27 cellular contexts compared by ENCODE assay signal in the genomic region with DNA sequence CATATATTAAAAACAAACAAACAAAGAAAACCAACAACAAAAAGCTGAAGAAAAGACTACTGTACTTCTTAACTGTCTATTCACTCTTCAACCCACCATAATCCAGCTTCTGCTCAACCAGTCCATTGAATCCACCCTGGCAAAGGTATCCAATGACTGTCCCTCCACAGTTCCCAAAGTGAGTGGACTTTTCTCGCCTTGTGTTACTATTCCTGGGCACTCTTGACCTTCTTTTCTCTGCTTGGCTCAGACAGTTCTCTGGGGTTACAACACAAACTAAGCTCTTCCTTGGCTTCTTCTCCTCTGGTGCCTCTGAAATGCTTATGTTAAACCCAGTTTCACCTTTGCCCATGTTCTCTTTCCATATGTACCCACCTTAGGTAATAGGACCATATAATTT.
DNase-seq lines count a peak whose midpoint lies in the region; ATAC-seq, FAIRE-seq and TF ChIP-seq lines count a peak whose summit lies in the region.
"Had no signal": no experiment of that assay in that cellular context is flagged by ENCODE, and none has a peak within 500 bp of the region (broad histone marks: within the 10 kb centered on the region; RNA-seq: fewer than 3 reads in every experiment).

No MANE protein-coding gene starts in this region.

- H3K36me3 ChIP-seq in left ventricle myocardium inferior (no peaks in the 10 kb centered on the region), K562 (ENCODE audit: control insufficient read depth, insufficient read depth, low read length) (no peaks in the 10 kb centered on the region), mucosa of descending colon (ENCODE audit: low read depth) (no peaks in the 10 kb centered on the region)
- H3K36me3 ChIP-seq in CD4-positive, CD25-positive, alpha-beta regulatory T cell (ENCODE audit: control insufficient read depth, insufficient read depth, low read length): peaks cover 2% of the 10 kb centered on the region
- H3K36me3 ChIP-seq: BE2C had no signal

- no peak overlapping the region for H3K4me2 ChIP-seq in K562 (ENCODE audit: insufficient read depth, low read length)
- H3K4me2 ChIP-seq: A549, BLaER1 had no signal

- no peak for TF ChIP-seq POLR2A in K562 (conservative IDR thresholded peaks at IDR 0.05)

- H3K4me1 ChIP-seq in left ventricle myocardium inferior: peaks cover 22% of the 10 kb centered on the region
- peaks cover 8% of the 10 kb centered on the region for H3K4me1 ChIP-seq in CD4-positive, CD25-positive, alpha-beta regulatory T cell (ENCODE audit: control insufficient read depth, insufficient read depth, low read length, poor library complexity, severe bottlenecking)
- no peaks in the 10 kb centered on the region for H3K4me1 ChIP-seq in K562 (replicated peaks in 1 of 2; ENCODE audit: control insufficient read depth in 2 of 2, insufficient read depth in 2 of 2, low read length in 2 of 2)
- no peaks in the 10 kb centered on the region for H3K4me1 ChIP-seq in mucosa of descending colon (ENCODE audit: low read depth)
- H3K4me1 ChIP-seq: A549, BE2C, BLaER1 had no signal

- H3K27ac ChIP-seq in left ventricle myocardium inferior (replicated peaks) (no peak overlapping the region), K562 (ENCODE audit: extremely low read depth, low read depth, low read length) (no peak overlapping the region)
- H3K27ac ChIP-seq in CD4-positive, CD25-positive, alpha-beta regulatory T cell (ENCODE audit: insufficient read depth, low read length, poor library complexity, severe bottlenecking): no peak overlapping the region
- H3K27ac ChIP-seq: 22Rv1, A549, BLaER1 had no signal

- CTCF ChIA-PET in K562 (lab: Yijun Ruan, JAX; ENCODE audit: low intra/inter-chr PET ratio): no interaction called here

- no peak for FAIRE-seq in K562 (lab: Jason Lieb, UNC)
- FAIRE-seq: GM12878, GM12892, GM18507 had no signal

- no peak overlapping the region for H3K9ac ChIP-seq in K562 (ENCODE audit: insufficient read depth in 1 of 2, low read depth in 2 of 2, low read length in 2 of 2)
- H3K9ac ChIP-seq: BLaER1 had no signal

- no peak for TF ChIP-seq EP300 in K562 (IDR thresholded peaks at IDR 0.05; ENCODE audit: low read length)

- no peak overlapping the region for H3K4me3 ChIP-seq in left ventricle myocardium inferior
- no peak overlapping the region for H3K4me3 ChIP-seq in CD4-positive, CD25-positive, alpha-beta regulatory T cell (ENCODE audit: low read depth, low read length)
- H3K4me3 ChIP-seq in K562: no peak overlapping the region
- H3K4me3 ChIP-seq in mucosa of descending colon: no peak overlapping the region
- H3K4me3 ChIP-seq: A549, BLaER1, GM12878 had no signal

- TF ChIP-seq CTCF in left ventricle myocardium inferior (IDR thresholded peaks at IDR 0.05; ENCODE audit: borderline replicate concordance): no peak
- TF ChIP-seq CTCF in K562 (IDR thresholded peaks at IDR 0.05 in 2 of 3, conservative IDR thresholded peaks at IDR 0.05 in 1 of 3; ENCODE audit: insufficient read depth in 2 of 3, low read depth in 1 of 3, low read length in 3 of 3): no peak
- no peak for TF ChIP-seq CTCF in mucosa of descending colon (IDR thresholded peaks at IDR 0.05)

- H3K9me3 ChIP-seq in left ventricle myocardium inferior (replicated peaks): no peaks in the 10 kb centered on the region
- no peaks in the 10 kb centered on the region for H3K9me3 ChIP-seq in CD4-positive, CD25-positive, alpha-beta regulatory T cell (ENCODE audit: control insufficient read depth in 2 of 2, low read length in 2 of 2)
- H3K9me3 ChIP-seq in K562 (replicated peaks; ENCODE audit: control insufficient read depth, insufficient read depth, low read depth, low read length): no peaks in the 10 kb centered on the region
- H3K9me3 ChIP-seq in mucosa of descending colon: no peaks in the 10 kb centered on the region
- H3K9me3 ChIP-seq: A549, BE2C, BLaER1 had no signal

- peak; percentile 48 for ATAC-seq in Right ventricle myocardium superior (ENCODE audit: poor library complexity)
- ATAC-seq in CD4-positive, CD25-positive, alpha-beta regulatory T cell (ENCODE audit: low read depth in 2 of 2): no peak
- no peak for ATAC-seq in K562
- ATAC-seq in left colon: peak; percentile 32
- ATAC-seq in mucosa of descending colon: no peak
- ATAC-seq: A549, GM12878 had no signal

- TSS peak; percentile 32 for BruUV-seq in K562 (replicated peaks; lab: Mats Ljungman, UMichigan)

- H2AFZ ChIP-seq in K562 (ENCODE audit: low read depth, low read length): no peak overlapping the region

- no peaks in the 10 kb centered on the region for H3K79me2 ChIP-seq in K562 (ENCODE audit: control insufficient read depth, insufficient read depth, low read length)

- peaks cover 4% of the 10 kb centered on the region for H3K36me3 Mint-ChIP-seq in CD4-positive, CD25-positive, alpha-beta regulatory T cell

- no peak overlapping the region for H3K4me3 Mint-ChIP-seq in CD4-positive, CD25-positive, alpha-beta regulatory T cell
- H3K4me3 Mint-ChIP-seq: CD14-positive monocyte; CD4-positive, alpha-beta T cell; CD8-positive, alpha-beta memory T cell had no signal

- TF ChIP-seq RAD21 in K562 (CRISPR knock-in tag; conservative IDR thresholded peaks at IDR 0.05 in 1 of 2, IDR thresholded peaks at IDR 0.05 in 1 of 2): no peak

- WGBS in K562 (ENCODE audit: insufficient coverage, low coverage, missing lambda C conversion rate): 0% methylated on average over 1 of the region's 1 CpG

- DNase-seq in Right ventricle myocardium superior: no peak
- no peak for DNase-seq in left ventricle myocardium inferior
- no peak for DNase-seq in CD4-positive, CD25-positive, alpha-beta regulatory T cell
- DNase-seq in K562 (ENCODE audit: extremely low read depth in 1 of 4, low spot score in 3 of 4): no peak
- no peak for DNase-seq in left colon
- DNase-seq in mucosa of descending colon: no peak
- DNase-seq in dermis blood vessel endothelial cell: no peak
- no peak for DNase-seq in AG08396 (ENCODE audit: low spot score)
- DNase-seq: BE2C; C1 segment of cervical spinal cord; CD4-positive, alpha-beta T cell; CD8-positive, alpha-beta memory T cell; COR-L47; DMS 273 treated with DMSO at 0.1 percent for 48 hours; DMS153; DMS53; DMS79; DND-41; EL; GDM1 had no signal

- no peaks in the 10 kb centered on the region for H3K27me3 ChIP-seq in left ventricle myocardium inferior (ENCODE audit: low read depth)
- no peaks in the 10 kb centered on the region for H3K27me3 ChIP-seq in CD4-positive, CD25-positive, alpha-beta regulatory T cell (ENCODE audit: control insufficient read depth, insufficient read depth, low read length)
- no peaks in the 10 kb centered on the region for H3K27me3 ChIP-seq in K562 (ENCODE audit: control insufficient read depth in 2 of 2, insufficient read depth in 2 of 2, low read length in 2 of 2)
- H3K27me3 ChIP-seq: BE2C, BLaER1 had no signal

- peaks cover 6 to 12% (median 7%) of the 10 kb centered on the region in 4 donors for H3K4me1 Mint-ChIP-seq in CD4-positive, CD25-positive, alpha-beta regulatory T cell
- H3K4me1 Mint-ChIP-seq: CD14-positive monocyte had no signal

- no peaks in the 10 kb centered on the region for H3K9me3 Mint-ChIP-seq in CD4-positive, CD25-positive, alpha-beta regulatory T cell
- H3K9me3 Mint-ChIP-seq: CD14-positive monocyte; CD4-positive, alpha-beta T cell; CD8-positive, alpha-beta memory T cell had no signal

- H3K27me3 Mint-ChIP-seq in CD4-positive, CD25-positive, alpha-beta regulatory T cell: no peaks in the 10 kb centered on the region
- H3K27me3 Mint-ChIP-seq: CD4-positive, alpha-beta T cell; CD8-positive, alpha-beta memory T cell had no signal

- peak overlapping the region; percentile 0 to 77 (median 16) for H3K27ac Mint-ChIP-seq in CD4-positive, CD25-positive, alpha-beta regulatory T cell
- H3K27ac Mint-ChIP-seq: CD4-positive, alpha-beta T cell had no signal

- intact Hi-C loops in Right ventricle myocardium superior (cut with DNase I): no loop called here
- intact Hi-C loops in left ventricle myocardium inferior (cut with micrococcal nuclease): no loop called here
- intact Hi-C loops in K562 (cut with micrococcal nuclease): no loop called here
- intact Hi-C loops in left colon (cut with DNase I, micrococcal nuclease): no loop called here
- intact Hi-C loops in mucosa of descending colon (cut with DNase I, micrococcal nuclease): no loop called here

- no peaks in the 10 kb centered on the region for H4K20me1 ChIP-seq in K562 (replicated peaks; ENCODE audit: control insufficient read depth, insufficient read depth, low read length)
- H4K20me1 ChIP-seq: BLaER1 had no signal

- H3K9me1 ChIP-seq in K562 (ENCODE audit: control insufficient read depth, insufficient read depth, low read length): no peaks in the 10 kb centered on the region

- in situ Hi-C loops in K562 (cut with MboI): no loop called here

- POLR2A ChIA-PET in K562 (lab: Yijun Ruan, JAX): interaction anchor here (0.7 to 1.8 kb wide), 3 partner anchors 9 to 127 kb away, joined by 3 to 5 read pairs (median 3); no protein-coding TSS in a partner anchor

TF ChIP-seq in K562, 482 proteins besides CTCF, POLR2A, EP300 and RAD21 (continues in another document):
- TF ChIP-seq NFRKB (IDR thresholded peaks at IDR 0.05; ENCODE audit: low read depth) (no peak), HEY1 (CRISPR knock-in tag; IDR thresholded peaks at IDR 0.05; ENCODE audit: borderline replicate concordance) (no peak), E2F3 (CRISPR knock-in tag; IDR thresholded peaks at IDR 0.05) (no peak)
- TF ChIP-seq, protein P1, sequence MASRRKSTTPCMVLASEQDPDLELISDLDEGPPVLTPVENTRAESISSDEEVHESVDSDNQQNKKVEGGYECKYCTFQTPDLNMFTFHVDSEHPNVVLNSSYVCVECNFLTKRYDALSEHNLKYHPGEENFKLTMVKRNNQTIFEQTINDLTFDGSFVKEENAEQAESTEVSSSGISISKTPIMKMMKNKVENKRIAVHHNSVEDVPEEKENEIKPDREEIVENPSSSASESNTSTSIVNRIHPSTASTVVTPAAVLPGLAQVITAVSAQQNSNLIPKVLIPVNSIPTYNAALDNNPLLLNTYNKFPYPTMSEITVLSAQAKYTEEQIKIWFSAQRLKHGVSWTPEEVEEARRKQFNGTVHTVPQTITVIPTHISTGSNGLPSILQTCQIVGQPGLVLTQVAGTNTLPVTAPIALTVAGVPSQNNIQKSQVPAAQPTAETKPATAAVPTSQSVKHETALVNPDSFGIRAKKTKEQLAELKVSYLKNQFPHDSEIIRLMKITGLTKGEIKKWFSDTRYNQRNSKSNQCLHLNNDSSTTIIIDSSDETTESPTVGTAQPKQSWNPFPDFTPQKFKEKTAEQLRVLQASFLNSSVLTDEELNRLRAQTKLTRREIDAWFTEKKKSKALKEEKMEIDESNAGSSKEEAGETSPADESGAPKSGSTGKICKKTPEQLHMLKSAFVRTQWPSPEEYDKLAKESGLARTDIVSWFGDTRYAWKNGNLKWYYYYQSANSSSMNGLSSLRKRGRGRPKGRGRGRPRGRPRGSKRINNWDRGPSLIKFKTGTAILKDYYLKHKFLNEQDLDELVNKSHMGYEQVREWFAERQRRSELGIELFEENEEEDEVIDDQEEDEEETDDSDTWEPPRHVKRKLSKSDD (conservative IDR thresholded peaks at IDR 0.05; ENCODE audit: low read length): no peak

Comparison
In these comparisons a context has a peak if more than half of its experiments do, and no peak if none do; other contexts are left out.
1. ATAC-seq: peak in Right ventricle myocardium superior (single experiment) and left colon (single experiment); none in CD4-positive, CD25-positive, alpha-beta regulatory T cell (0 of 2), K562 (single experiment) and mucosa of descending colon (single experiment).